Comparison of ENCODE assay signal across 8 cellular contexts in genomic region chr19:47778954-47779351, GRCh38. TPM values are rescaled to one million over a fixed set of nuclear protein-coding genes. Genes with fewer than 3 reads are reported as not detected.
DNase-seq lines count a peak whose midpoint lies in the region; TF ChIP-seq lines count a peak whose summit lies in the region.

No MANE protein-coding gene starts in this region.

- H3K36me3 Mint-ChIP-seq in T-helper 1 cell treated with Interleukin-12 subunit alpha and Interleukin-12 subunit beta and Interleukin-4 antibody, amounts not matched to agents 30 μg/mL and 1 μg/mL, for 36 hours (ENCODE audit: low read depth): peaks cover 17% of the 10 kb centered on the region
- H3K36me3 Mint-ChIP-seq in activated CD4-positive, alpha-beta T cell treated with anti-CD3 and anti-CD28 coated beads, Interleukin-2, amount 10 ng/mL, durations not matched to agents 7 days and 5 days (ENCODE audit: low read depth): peaks cover 25% of the 10 kb centered on the region
- peaks cover 25% of the 10 kb centered on the region for H3K36me3 Mint-ChIP-seq in nephron progenitor cell (ENCODE audit: low read depth)

- peak overlapping the region; percentile 92 for H3K27ac Mint-ChIP-seq in T-helper 1 cell treated with Interleukin-12 subunit alpha and Interleukin-12 subunit beta and Interleukin-4 antibody, amounts not matched to agents 30 μg/mL and 1 μg/mL, for 36 hours
- H3K27ac Mint-ChIP-seq in activated CD4-positive, alpha-beta T cell treated with anti-CD3 and anti-CD28 coated beads, Interleukin-2, amount 10 ng/mL, durations not matched to agents 7 days and 5 days: peak overlapping the region; percentile 97
- H3K27ac Mint-ChIP-seq in nephron progenitor cell: peak overlapping the region; percentile 51

- POLR2A ChIA-PET in activated CD4-positive, alpha-beta T cell treated with anti-CD3 and anti-CD28 coated beads, Interleukin-2, amount 10 ng/mL, durations not matched to agents 7 days and 5 days (lab: Charles Lee): no interaction called here

- H3K4me3 Mint-ChIP-seq in T-helper 1 cell treated with Interleukin-12 subunit alpha and Interleukin-12 subunit beta and Interleukin-4 antibody, amounts not matched to agents 30 μg/mL and 1 μg/mL, for 36 hours: peak overlapping the region; percentile 97
- peak overlapping the region; percentile 97 for H3K4me3 Mint-ChIP-seq in activated CD4-positive, alpha-beta T cell treated with anti-CD3 and anti-CD28 coated beads, Interleukin-2, amount 10 ng/mL, durations not matched to agents 7 days and 5 days
- peak overlapping the region; percentile 87 for H3K4me3 Mint-ChIP-seq in nephron progenitor cell

- no peak for TF ChIP-seq CTCF in nephron progenitor cell (IDR thresholded peaks at IDR 0.05)

- no peaks in the 10 kb centered on the region for H3K27me3 Mint-ChIP-seq in T-helper 1 cell treated with Interleukin-12 subunit alpha and Interleukin-12 subunit beta and Interleukin-4 antibody, amounts not matched to agents 30 μg/mL and 1 μg/mL, for 36 hours (ENCODE audit: low read depth)
- H3K27me3 Mint-ChIP-seq in activated CD4-positive, alpha-beta T cell treated with anti-CD3 and anti-CD28 coated beads, Interleukin-2, amount 10 ng/mL, durations not matched to agents 7 days and 5 days: no peaks in the 10 kb centered on the region
- H3K27me3 Mint-ChIP-seq in nephron progenitor cell (ENCODE audit: low read depth, poor library complexity): peaks cover 3% of the 10 kb centered on the region

- H3K4me1 Mint-ChIP-seq in T-helper 1 cell treated with Interleukin-12 subunit alpha and Interleukin-12 subunit beta and Interleukin-4 antibody, amounts not matched to agents 30 μg/mL and 1 μg/mL, for 36 hours (ENCODE audit: low read depth): peaks cover 23% of the 10 kb centered on the region
- peaks cover 36% of the 10 kb centered on the region for H3K4me1 Mint-ChIP-seq in activated CD4-positive, alpha-beta T cell treated with anti-CD3 and anti-CD28 coated beads, Interleukin-2, amount 10 ng/mL, durations not matched to agents 7 days and 5 days
- H3K4me1 Mint-ChIP-seq in nephron progenitor cell: peaks cover 29% of the 10 kb centered on the region

- CTCF ChIA-PET in activated CD4-positive, alpha-beta T cell treated with anti-CD3 and anti-CD28 coated beads, Interleukin-2, amount 10 ng/mL, durations not matched to agents 7 days and 5 days (lab: Charles Lee): interaction anchor here (1.7 kb wide), 1 partner anchor 11 kb away, joined by 5 read pairs; no protein-coding TSS in a partner anchor

- DNase-seq in T-helper 1 cell: no peak
- peak; percentile 13 for DNase-seq in activated CD4-positive, alpha-beta T cell treated with anti-CD3 and anti-CD28 coated beads, Interleukin-2, amount 10 ng/mL, durations not matched to agents 7 days and 5 days
- DNase-seq in fibroblast of gingiva (ENCODE audit: low read depth): peak; percentile 18
- DNase-seq in nephron progenitor cell: no peak
- DNase-seq in AML-193 (lab: John Stamatoyannopoulos, UW): no peak
- no peak for DNase-seq in iPS-NIHi7 (ENCODE audit: extremely low spot score)
- DNase-seq in KBM-7: no peak

- in situ Hi-C loops in KBM-7 (cut with MboI; ENCODE audit: low pct_unique_long_range_greater_than_20kb, low sequenced_read_pairs): no loop called here

- H3K9me3 Mint-ChIP-seq in T-helper 1 cell treated with Interleukin-12 subunit alpha and Interleukin-12 subunit beta and Interleukin-4 antibody, amounts not matched to agents 30 μg/mL and 1 μg/mL, for 36 hours: no peaks in the 10 kb centered on the region
- no peaks in the 10 kb centered on the region for H3K9me3 Mint-ChIP-seq in activated CD4-positive, alpha-beta T cell treated with anti-CD3 and anti-CD28 coated beads, Interleukin-2, amount 10 ng/mL, durations not matched to agents 7 days and 5 days
- no peaks in the 10 kb centered on the region for H3K9me3 Mint-ChIP-seq in nephron progenitor cell

RNA-seq across cellular contexts. Expression of gene SELENOW, which starts 0.5 kb away (rescaled TPM):
- 100 to 1,000 TPM; 118 to 125 TPM for total RNA-seq in activated CD4-positive, alpha-beta T cell treated with anti-CD3 and anti-CD28 coated beads, Interleukin-2, amount 10 ng/mL, durations not matched to agents 7 days and 5 days

RNA-seq across cellular contexts. Expression of gene TPRX1, which starts 25.4 kb away (rescaled TPM):
- not detected for total RNA-seq in activated CD4-positive, alpha-beta T cell treated with anti-CD3 and anti-CD28 coated beads, Interleukin-2, amount 10 ng/mL, durations not matched to agents 7 days and 5 days

RNA-seq across cellular contexts. Expression of gene NOP53, which starts 33.6 kb away (rescaled TPM):
- total RNA-seq in activated CD4-positive, alpha-beta T cell treated with anti-CD3 and anti-CD28 coated beads, Interleukin-2, amount 10 ng/mL, durations not matched to agents 7 days and 5 days: 100 to 1,000 TPM; 368 to 402 TPM

RNA-seq across cellular contexts. Expression of gene CRX, which starts 42.8 kb away (rescaled TPM):
- not detected for total RNA-seq in activated CD4-positive, alpha-beta T cell treated with anti-CD3 and anti-CD28 coated beads, Interleukin-2, amount 10 ng/mL, durations not matched to agents 7 days and 5 days

Comparison
In these comparisons a context has a peak if more than half of its experiments do, and no peak if none do; other contexts are left out.
1. DNase-seq: peak in activated CD4-positive, alpha-beta T cell treated with anti-CD3 and anti-CD28 coated beads, Interleukin-2, amount 10 ng/mL, durations not matched to agents 7 days and 5 days (single experiment) and fibroblast of gingiva (single experiment); none in T-helper 1 cell (0 of 5), nephron progenitor cell (single experiment), AML-193 (0 of 2), iPS-NIHi7 (single experiment) and KBM-7 (single experiment).
2. Peak in every context shown above with its lines, with median percentiles within 50 percentile points of each other: H3K27ac Mint-ChIP-seq and H3K4me3 Mint-ChIP-seq.